Comparison of ENCODE assay signal across 26 cellular contexts in genomic region chr11:61771195-61771894, GRCh38. TPM values are rescaled to one million over a fixed set of nuclear protein-coding genes. Genes with fewer than 3 reads are reported as not detected.
A peak's percentile ranks its signal among the peaks of the same experiment; 100 is the strongest.
DNase-seq lines count a peak whose midpoint lies in the region; ATAC-seq, FAIRE-seq and TF ChIP-seq lines count a peak whose summit lies in the region.
"Had no signal": no experiment of that assay in that cellular context is flagged by ENCODE, and none has a peak within 500 bp of the region (broad histone marks: within the 10 kb centered on the region; RNA-seq: fewer than 3 reads in every experiment).

No MANE protein-coding gene starts in this region.

- no peak for DNase-seq in A549 (ENCODE audit: low read depth in 1 of 2, low spot score in 1 of 2)
- no peak for DNase-seq in GM23338 (ENCODE audit: low spot score)
- no peak for DNase-seq in mesothelial cell of epicardium (ENCODE audit: low spot score in 2 of 2, unreplicated experiment in 2 of 2)
- DNase-seq in amygdala (lab: John Stamatoyannopoulos, UW): no peak
- no peak for DNase-seq in posterior cingulate gyrus
- DNase-seq in T-helper 2 cell: no peak
- DNase-seq in NCI-H1105 treated with DMSO at 0.1 percent for 48 hours (lab: John Stamatoyannopoulos, UW): no peak
- DNase-seq: activated effector memory CD4-positive, alpha-beta T cell treated with anti-CD3 and anti-CD28 coated beads, Interleukin-2, amount 50 U/mL, for 16 hours; adrenal gland; CD4-positive, CD25-positive, alpha-beta regulatory T cell; cortex of kidney; KG1; midbrain; natural killer cell; NCI-H1930; NCI-H2227 treated with DMSO at 0.1 percent for 48 hours; PC-9; psoas muscle; SHP77; testis had no signal

- FAIRE-seq in A549 (lab: Jason Lieb, UNC): no peak
- FAIRE-seq: bronchial epithelial cell, endometrium, G401.6 had no signal

- H3K4me3 ChIP-seq in A549 (no peak overlapping the region), GM23338 (no peak overlapping the region)
- H3K4me3 ChIP-seq: adrenal gland, HAP-1, PC-9, psoas muscle, testis had no signal

- H3K4me1 Mint-ChIP-seq in GM23338 (peaks cover 14% of the 10 kb centered on the region), mesothelial cell of epicardium (peaks cover 81% of the 10 kb centered on the region)
- no peaks in the 10 kb centered on the region for H3K4me1 Mint-ChIP-seq in activated T-helper 17 cell treated with anti-CD3 and anti-CD28 coated beads, Interleukin-2, amount 50 U/mL, for 72 hours

- TF ChIP-seq RAD21 in A549 (conservative IDR thresholded peaks at IDR 0.05 in 1 of 2, IDR thresholded peaks at IDR 0.05 in 1 of 2): no peak

- H3K79me2 ChIP-seq in GM23338 (replicated peaks; ENCODE audit: insufficient read depth): no peaks in the 10 kb centered on the region

- no peak for TF ChIP-seq EP300 in A549 (IDR thresholded peaks at IDR 0.05)

- H3K4me3 Mint-ChIP-seq in GM23338 (no peak overlapping the region; the same call in 2 of the 3 replicates), mesothelial cell of epicardium (no peak overlapping the region)
- no peak overlapping the region for H3K4me3 Mint-ChIP-seq in activated T-helper 17 cell treated with anti-CD3 and anti-CD28 coated beads, Interleukin-2, amount 50 U/mL, for 72 hours
- H3K4me3 Mint-ChIP-seq: CD4-positive, CD25-positive, alpha-beta regulatory T cell; natural killer cell had no signal

- H3K27ac Mint-ChIP-seq in GM23338: no peak overlapping the region
- peak overlapping the region; percentile 74 for H3K27ac Mint-ChIP-seq in activated T-helper 17 cell treated with anti-CD3 and anti-CD28 coated beads, Interleukin-2, amount 50 U/mL, for 72 hours
- peak overlapping the region; percentile 99 for H3K27ac Mint-ChIP-seq in mesothelial cell of epicardium
- H3K27ac Mint-ChIP-seq: natural killer cell had no signal

- TF ChIP-seq CTCF in A549 (IDR thresholded peaks at IDR 0.05): no peak
- TF ChIP-seq CTCF in GM23338 (conservative IDR thresholded peaks at IDR 0.05; ENCODE audit: low read depth in 2 of 2): no peak
- no peak for TF ChIP-seq CTCF in mesothelial cell of epicardium (IDR thresholded peaks at IDR 0.05; ENCODE audit: unreplicated experiment)

- H4K20me1 ChIP-seq in GM23338 (replicated peaks; ENCODE audit: insufficient read depth): no peaks in the 10 kb centered on the region

- no peaks in the 10 kb centered on the region for H3K9me2 ChIP-seq in GM23338 (ENCODE audit: insufficient read depth)

- H3K4me1 ChIP-seq in A549 (peaks cover 62% of the 10 kb centered on the region), GM23338 (ENCODE audit: insufficient read depth) (peaks cover 6% of the 10 kb centered on the region)
- H3K4me1 ChIP-seq: adrenal gland, HAP-1, psoas muscle had no signal

- 92% methylated on average over 15 of the region's 15 CpGs for WGBS in A549 (ENCODE audit: missing lambda C conversion rate)

- no peak overlapping the region for H2AFZ ChIP-seq in GM23338
- H2AFZ ChIP-seq: PC-9 had no signal

- H3K27me3 Mint-ChIP-seq in GM23338 (ENCODE audit: insufficient read depth, low read depth, poor library complexity) (peaks cover 6% of the 10 kb centered on the region), mesothelial cell of epicardium (ENCODE audit: low read depth) (no peaks in the 10 kb centered on the region)
- H3K27me3 Mint-ChIP-seq in activated T-helper 17 cell treated with anti-CD3 and anti-CD28 coated beads, Interleukin-2, amount 50 U/mL, for 72 hours: no peaks in the 10 kb centered on the region
- H3K27me3 Mint-ChIP-seq: CD4-positive, CD25-positive, alpha-beta regulatory T cell had no signal

- no peak for TF ChIP-seq POLR2A in A549 (IDR thresholded peaks at IDR 0.05; ENCODE audit: low read length)

- H3K27ac ChIP-seq in A549 (peak overlapping the region in 1 of 2 experiments; percentile 74; a peak in 2 of 6 replicates), GM23338 (ENCODE audit: low read depth) (no peak overlapping the region)
- H3K27ac ChIP-seq: adrenal gland, PC-9, psoas muscle, testis had no signal

- POLR2A ChIA-PET in A549 (lab: Yijun Ruan, JAX): no interaction called here

- CTCF ChIA-PET in A549 (lab: Yijun Ruan, JAX): interaction anchor here (1.1 to 2.1 kb wide), 4 partner anchors 12 to 39 kb away, joined by 3 to 6 read pairs (median 4); no protein-coding TSS in a partner anchor

- intact Hi-C loops in posterior cingulate gyrus (cut with DNase I): no loop called here

- ATAC-seq in A549 (peak in 1 of 2 experiments; percentile 4; a peak in 2 of 6 replicates), GM23338 (peak; percentile 5; the same call in 1 of the 3 replicates)
- no peak for ATAC-seq in activated T-helper 17 cell treated with anti-CD3 and anti-CD28 coated beads, Interleukin-2, amount 50 U/mL, for 72 hours (replicated peaks)
- ATAC-seq: natural killer cell, psoas muscle had no signal

- H3K9me3 Mint-ChIP-seq in GM23338 (no peaks in the 10 kb centered on the region), mesothelial cell of epicardium (no peaks in the 10 kb centered on the region)
- H3K9me3 Mint-ChIP-seq in activated T-helper 17 cell treated with anti-CD3 and anti-CD28 coated beads, Interleukin-2, amount 50 U/mL, for 72 hours: no peaks in the 10 kb centered on the region
- H3K9me3 Mint-ChIP-seq: natural killer cell had no signal

- no peaks in the 10 kb centered on the region for H3K27me3 ChIP-seq in GM23338 (ENCODE audit: insufficient read depth)
- H3K27me3 ChIP-seq: adrenal gland, testis had no signal

- H3F3A ChIP-seq in GM23338 (replicated peaks; ENCODE audit: low read depth): no peaks in the 10 kb centered on the region

- H3K4me2 ChIP-seq in A549: no peak overlapping the region
- no peak overlapping the region for H3K4me2 ChIP-seq in GM23338
- H3K4me2 ChIP-seq: PC-9 had no signal

- H3K9me3 ChIP-seq in A549: no peaks in the 10 kb centered on the region
- H3K9me3 ChIP-seq: adrenal gland, HAP-1, psoas muscle, testis had no signal

- H3K36me3 ChIP-seq in GM23338 (ENCODE audit: insufficient read depth): no peaks in the 10 kb centered on the region
- H3K36me3 ChIP-seq: adrenal gland, HAP-1 had no signal

- H3K36me3 Mint-ChIP-seq in GM23338 (ENCODE audit: low read depth) (no peaks in the 10 kb centered on the region; the same call in 2 of the 3 replicates), mesothelial cell of epicardium (peaks cover 8% of the 10 kb centered on the region)
- no peaks in the 10 kb centered on the region for H3K36me3 Mint-ChIP-seq in activated T-helper 17 cell treated with anti-CD3 and anti-CD28 coated beads, Interleukin-2, amount 50 U/mL, for 72 hours (ENCODE audit: low read depth)
- H3K36me3 Mint-ChIP-seq: CD4-positive, CD25-positive, alpha-beta regulatory T cell; natural killer cell had no signal

RNA-seq across cellular contexts. Expression of gene MYRF, which starts 18.9 kb away (rescaled TPM):
- polyA plus RNA-seq in A549 (2011; rRNA removed) (14.7 and 28.4 TPM in 2 replicates), A549 (2017; fragmentation: RNase III; extraction: RNeasy Plus Mini Kit Qiagen cat#74134 plus additional on column Dnase treatment) (19.2 to 22.3 TPM (median 21.2 TPM) in 3 replicates), GM23338 (2016; fragmentation: Nextera tagmentation; extraction: Ambion mirVana) (1.9 and 2.2 TPM in 2 replicates)
- 12.7 and 17.2 TPM in 2 replicates for polyA plus RNA-seq in A549 (2012; cell fraction: cytosol; rRNA removed)
- polyA plus RNA-seq in A549 (2012; cell fraction: nucleus; rRNA removed): 56.5 and 67.6 TPM in 2 replicates
- 28.0 and 33.1 TPM in 2 replicates for polyA minus RNA-seq in A549 (2011; rRNA and poly(A)+ RNA removed)
- 5.0 and 5.5 TPM in 2 replicates for total RNA-seq in GM23338 (2014; rRNA removed; shearing (Covaris generic))
- 1 to 10 TPM; 1.2 to 5.9 TPM for total RNA-seq in activated T-helper 17 cell treated with anti-CD3 and anti-CD28 coated beads, Interleukin-2, amount 50 U/mL, for 72 hours
- 401 to 436 TPM (median 428 TPM) in 3 replicates for total RNA-seq in mesothelial cell of epicardium
- total RNA-seq: skeletal muscle tissue had no signal

RNA-seq across cellular contexts. Expression of gene TMEM258, which starts 21.1 kb away (rescaled TPM):
- polyA plus RNA-seq in A549 (2011; rRNA removed) (280 and 375 TPM in 2 replicates), A549 (2017; fragmentation: RNase III; extraction: RNeasy Plus Mini Kit Qiagen cat#74134 plus additional on column Dnase treatment) (232 to 262 TPM (median 257 TPM) in 3 replicates), GM23338 (2016; fragmentation: Nextera tagmentation; extraction: Ambion mirVana) (519 and 553 TPM in 2 replicates)
- polyA plus RNA-seq in A549 (2012; cell fraction: cytosol; rRNA removed): 374 and 375 TPM in 2 replicates
- 150 and 167 TPM in 2 replicates for polyA plus RNA-seq in A549 (2012; cell fraction: nucleus; rRNA removed)
- polyA minus RNA-seq in A549 (2011; rRNA and poly(A)+ RNA removed): 117 and 178 TPM in 2 replicates
- 71.3 and 73.3 TPM in 2 replicates for total RNA-seq in GM23338 (2014; rRNA removed; shearing (Covaris generic))
- total RNA-seq in activated T-helper 17 cell treated with anti-CD3 and anti-CD28 coated beads, Interleukin-2, amount 50 U/mL, for 72 hours: 100 to 1,000 TPM; 135 to 156 TPM
- total RNA-seq in mesothelial cell of epicardium: 139 to 154 TPM (median 148 TPM) in 3 replicates

RNA-seq across cellular contexts. Expression of gene FEN1, which starts 21.4 kb away (rescaled TPM):
- 36.3 and 38.4 TPM in 2 replicates for polyA plus RNA-seq in A549 (2011; rRNA removed)
- polyA plus RNA-seq in A549 (2012; cell fraction: cytosol; rRNA removed): 65.4 and 69.1 TPM in 2 replicates
- polyA plus RNA-seq in A549 (2012; cell fraction: nucleus; rRNA removed): 61.1 and 70.5 TPM in 2 replicates
- polyA plus RNA-seq in A549 (2017; fragmentation: RNase III; extraction: RNeasy Plus Mini Kit Qiagen cat#74134 plus additional on column Dnase treatment): 99.7 to 105 TPM (median 104 TPM) in 3 replicates
- polyA minus RNA-seq in A549 (2011; rRNA and poly(A)+ RNA removed): 38.6 and 47.2 TPM in 2 replicates
- total RNA-seq in GM23338 (2014; rRNA removed; shearing (Covaris generic)): 89.0 and 96.3 TPM in 2 replicates
- polyA plus RNA-seq in GM23338 (2016; fragmentation: Nextera tagmentation; extraction: Ambion mirVana): 78.8 and 85.1 TPM in 2 replicates
- total RNA-seq in activated T-helper 17 cell treated with anti-CD3 and anti-CD28 coated beads, Interleukin-2, amount 50 U/mL, for 72 hours: 100 to 1,000 TPM in 1 of 2 donors, 10 to 100 TPM in 1; 72.6 to 133 TPM
- 19.5 to 20.9 TPM (median 20.3 TPM) in 3 replicates for total RNA-seq in mesothelial cell of epicardium

RNA-seq across cellular contexts. Expression of gene FADS1, which starts 45.5 kb away (rescaled TPM):
- 163 and 175 TPM in 2 replicates for polyA plus RNA-seq in A549 (2011; rRNA removed)
- 87.7 and 130 TPM in 2 replicates for polyA plus RNA-seq in A549 (2012; cell fraction: cytosol; rRNA removed)
- polyA plus RNA-seq in A549 (2012; cell fraction: nucleus; rRNA removed): 112 and 123 TPM in 2 replicates
- 121 to 205 TPM (median 189 TPM) in 3 replicates for polyA plus RNA-seq in A549 (2017; fragmentation: RNase III; extraction: RNeasy Plus Mini Kit Qiagen cat#74134 plus additional on column Dnase treatment)
- 286 and 310 TPM in 2 replicates for polyA minus RNA-seq in A549 (2011; rRNA and poly(A)+ RNA removed)
- total RNA-seq in GM23338 (2014; rRNA removed; shearing (Covaris generic)): 103 and 119 TPM in 2 replicates
- polyA plus RNA-seq in GM23338 (2016; fragmentation: Nextera tagmentation; extraction: Ambion mirVana): 67.6 and 74.9 TPM in 2 replicates
- 10 to 100 TPM in 1 of 2 donors, 1 to 10 TPM in 1; 5.6 to 22.9 TPM for total RNA-seq in activated T-helper 17 cell treated with anti-CD3 and anti-CD28 coated beads, Interleukin-2, amount 50 U/mL, for 72 hours
- total RNA-seq in mesothelial cell of epicardium: 108 to 115 TPM (median 108 TPM) in 3 replicates

RNA-seq across cellular contexts. Expression of gene FADS2, which starts 56.8 kb away (rescaled TPM):
- 215 and 278 TPM in 2 replicates for polyA plus RNA-seq in A549 (2011; rRNA removed)
- polyA plus RNA-seq in A549 (2012; cell fraction: cytosol; rRNA removed): 187 and 222 TPM in 2 replicates
- polyA plus RNA-seq in A549 (2012; cell fraction: nucleus; rRNA removed): 358 and 370 TPM in 2 replicates
- 184 to 391 TPM (median 352 TPM) in 3 replicates for polyA plus RNA-seq in A549 (2017; fragmentation: RNase III; extraction: RNeasy Plus Mini Kit Qiagen cat#74134 plus additional on column Dnase treatment)
- polyA minus RNA-seq in A549 (2011; rRNA and poly(A)+ RNA removed): 649 and 679 TPM in 2 replicates
- 354 and 392 TPM in 2 replicates for total RNA-seq in GM23338 (2014; rRNA removed; shearing (Covaris generic))
- 124 and 126 TPM in 2 replicates for polyA plus RNA-seq in GM23338 (2016; fragmentation: Nextera tagmentation; extraction: Ambion mirVana)
- 10 to 100 TPM in 1 of 2 donors, 1 to 10 TPM in 1; 9.4 to 58.3 TPM for total RNA-seq in activated T-helper 17 cell treated with anti-CD3 and anti-CD28 coated beads, Interleukin-2, amount 50 U/mL, for 72 hours
- total RNA-seq in mesothelial cell of epicardium: 317 to 337 TPM (median 324 TPM) in 3 replicates

Comparison
In these comparisons a context has a peak if more than half of its experiments do, and no peak if none do; other contexts are left out.
1. RNA of gene MYRF, which starts 18.9 kb away (total RNA-seq): 401 to 436 TPM in mesothelial cell of epicardium; 1.2 to 5.9 TPM in activated T-helper 17 cell treated with anti-CD3 and anti-CD28 coated beads, Interleukin-2, amount 50 U/mL, for 72 hours and 5.0 to 5.5 TPM in GM23338; every median in the first group is over 10 times any median in the second.